8 cellular contexts compared by ENCODE assay signal in the genomic region with DNA sequence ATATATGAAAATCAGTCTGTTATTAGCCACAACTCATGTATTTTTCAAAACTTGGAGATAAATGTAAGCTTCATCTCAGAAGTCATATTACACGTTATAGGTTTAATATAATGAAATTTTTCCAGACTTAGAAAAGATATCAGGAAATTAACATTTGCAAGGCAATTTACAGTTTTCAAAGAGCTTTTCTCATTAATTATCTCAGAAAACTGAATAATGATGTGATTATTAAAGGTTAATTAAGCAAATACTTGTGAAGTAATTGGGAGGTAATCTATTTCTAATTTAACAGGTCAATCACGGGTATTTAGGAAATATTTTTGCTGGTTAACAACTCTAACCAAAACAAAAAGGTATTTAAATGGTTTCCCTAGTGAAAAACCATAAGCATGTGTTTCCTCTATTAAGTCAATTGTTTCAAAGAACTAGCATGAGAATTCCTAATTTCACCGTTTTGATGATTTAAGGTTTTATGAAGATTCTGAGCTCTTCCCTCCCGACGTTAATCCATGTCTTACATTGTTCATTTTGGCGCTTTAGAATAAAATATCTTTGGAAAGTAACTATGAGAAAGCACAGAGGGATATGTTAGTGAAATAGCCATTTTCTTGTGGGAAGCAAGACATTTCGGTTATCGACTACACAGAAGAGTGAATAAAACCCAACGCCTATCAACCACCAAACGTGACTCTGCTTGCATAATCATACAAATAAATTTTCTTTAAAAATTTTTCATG. TPM values are rescaled to one million over a fixed set of nuclear protein-coding genes. Genes with fewer than 3 reads are reported as not detected.
A peak's percentile ranks its signal among the peaks of the same experiment; 100 is the strongest.
DNase-seq lines count a peak whose midpoint lies in the region; ATAC-seq and TF ChIP-seq lines count a peak whose summit lies in the region.

No MANE protein-coding gene starts in this region.

- peak overlapping the region; percentile 80 for H3K4me3 ChIP-seq in endodermal cell (ENCODE audit: low read length)
- H3K4me3 ChIP-seq in neuronal stem cell (ENCODE audit: low read length in 2 of 2), result peak overlapping the region in 1 of 2 donors; percentile 70

- no peak overlapping the region for H2BK15ac ChIP-seq in neuronal stem cell (ENCODE audit: low read length)

- POLR2A ChIA-PET in CD4-positive, alpha-beta T cell (lab: Charles Lee), result interaction anchor here (0.6 to 0.8 kb wide), 3 partner anchors 31 to 329 kb away, joined by 3 to 4 read pairs (median 3); no protein-coding TSS in a partner anchor

- no peak overlapping the region for H3K27ac ChIP-seq in CD4-positive, alpha-beta T cell (ENCODE audit: low read depth, low read length)
- H3K27ac ChIP-seq in endodermal cell (ENCODE audit: low read depth, low read length) (no peak overlapping the region), neuronal stem cell (replicated peaks; ENCODE audit: low read length) (no peak overlapping the region)

- H3K36me3 Mint-ChIP-seq in CD4-positive, alpha-beta T cell (ENCODE audit: low read depth), result no peaks in the 10 kb centered on the region
- no peaks in the 10 kb centered on the region for H3K36me3 Mint-ChIP-seq in endodermal cell (ENCODE audit: low read depth)

- no peak for TF ChIP-seq CTCF in CD4-positive, alpha-beta T cell (IDR thresholded peaks at IDR 0.05)
- TF ChIP-seq CTCF in endodermal cell (conservative IDR thresholded peaks at IDR 0.05), result no peak

- peaks cover 16% of the 10 kb centered on the region for H3K4me1 ChIP-seq in endodermal cell (ENCODE audit: control insufficient read depth, insufficient read depth, low read length)
- peaks cover 0 to 14% of the 10 kb centered on the region in 2 donors for H3K4me1 ChIP-seq in neuronal stem cell (ENCODE audit: control insufficient read depth in 2 of 2, insufficient read depth in 1 of 2, low read depth in 1 of 2, low read length in 2 of 2)

- no peak overlapping the region for H4K8ac ChIP-seq in neuronal stem cell (ENCODE audit: low read depth, low read length)

- no peaks in the 10 kb centered on the region for H3K36me3 ChIP-seq in endodermal cell (ENCODE audit: control insufficient read depth, insufficient read depth, low read length)
- peaks cover 0 to 4% of the 10 kb centered on the region in 2 donors for H3K36me3 ChIP-seq in neuronal stem cell (replicated peaks in 1 of 2; ENCODE audit: control insufficient read depth in 2 of 2, insufficient read depth in 2 of 2, low read length in 2 of 2)

- no peaks in the 10 kb centered on the region for H3K9me3 ChIP-seq in CD4-positive, alpha-beta T cell (ENCODE audit: control insufficient read depth, low read length)
- H3K9me3 ChIP-seq in endodermal cell (ENCODE audit: control insufficient read depth, low read length), result peaks cover 4% of the 10 kb centered on the region
- no peaks in the 10 kb centered on the region for H3K9me3 ChIP-seq in neuronal stem cell (replicated peaks in 1 of 2; ENCODE audit: control insufficient read depth in 2 of 2, insufficient read depth in 1 of 2, low read depth in 1 of 2, low read length in 2 of 2)

- peak overlapping the region; percentile 91 for H3K4me3 Mint-ChIP-seq in CD4-positive, alpha-beta T cell
- peak overlapping the region; percentile 25 for H3K4me3 Mint-ChIP-seq in endodermal cell

- peak overlapping the region; percentile 68 for H3K9ac ChIP-seq in endodermal cell (ENCODE audit: extremely low read depth, low read length, poor library complexity, severe bottlenecking)
- H3K9ac ChIP-seq in neuronal stem cell (ENCODE audit: low read depth, low read length, poor library complexity), result no peak overlapping the region

- peak overlapping the region; percentile 95 for H2AFZ ChIP-seq in neuronal stem cell (ENCODE audit: low read length)

- no peak overlapping the region for H2BK5ac ChIP-seq in neuronal stem cell (ENCODE audit: low read length)

- no peak overlapping the region for H4K91ac ChIP-seq in neuronal stem cell (ENCODE audit: low read depth, low read length, poor library complexity)

- no peaks in the 10 kb centered on the region for H3K79me1 ChIP-seq in neuronal stem cell (ENCODE audit: low read depth, low read length)

- CTCF ChIA-PET in CD4-positive, alpha-beta T cell (lab: Charles Lee), result interaction anchor here (0.6 to 0.7 kb wide), 3 partner anchors 9 to 338 kb away, joined by 3 read pairs; no protein-coding TSS in a partner anchor

- H3K18ac ChIP-seq in neuronal stem cell (ENCODE audit: low read length), result no peak overlapping the region

- 55 to 57% methylated on average over 5 to 10 of the region's 10 CpGs for WGBS in endodermal cell (ENCODE audit: insufficient coverage in 1 of 2, insufficient read length in 1 of 2), 2 experiments
- WGBS in neuronal stem cell (ENCODE audit: extremely low coverage in 2 of 2, insufficient read length in 2 of 2, insufficient replicate concordance in 1 of 2), 2 donors, result no CpG with 5 or more reads among the region's 10 CpGs

- peaks cover 11% of the 10 kb centered on the region for H3K27me3 Mint-ChIP-seq in CD4-positive, alpha-beta T cell
- H3K27me3 Mint-ChIP-seq in endodermal cell (ENCODE audit: insufficient read depth), result no peaks in the 10 kb centered on the region

- H2BK120ac ChIP-seq in neuronal stem cell (ENCODE audit: low read depth, low read length), result no peak overlapping the region

- H2BK12ac ChIP-seq in neuronal stem cell (ENCODE audit: low read length), result no peak overlapping the region

- H3K14ac ChIP-seq in neuronal stem cell (ENCODE audit: low read length), result no peak overlapping the region

- H2AK5ac ChIP-seq in neuronal stem cell (ENCODE audit: low read depth, low read length), result no peak overlapping the region

- peaks cover 14% of the 10 kb centered on the region for H3K4me1 Mint-ChIP-seq in CD4-positive, alpha-beta T cell (ENCODE audit: low read depth)
- H3K4me1 Mint-ChIP-seq in endodermal cell, result peaks cover 27% of the 10 kb centered on the region

- H3K27me3 ChIP-seq in CD4-positive, alpha-beta T cell (ENCODE audit: control insufficient read depth, insufficient read depth, low read length), result peaks cover 7% of the 10 kb centered on the region
- H3K27me3 ChIP-seq in endodermal cell (ENCODE audit: control insufficient read depth, insufficient read depth, low read length, poor library complexity, severe bottlenecking) (no peaks in the 10 kb centered on the region), neuronal stem cell (ENCODE audit: control insufficient read depth in 3 of 3, insufficient read depth in 3 of 3, low read depth in 1 of 3, low read length in 3 of 3) (no peaks in the 10 kb centered on the region)

- peak overlapping the region; percentile 79 for H3K4me2 ChIP-seq in neuronal stem cell (ENCODE audit: insufficient read depth, low read length, poor library complexity, severe bottlenecking)

- no peaks in the 10 kb centered on the region for H3K9me3 Mint-ChIP-seq in CD4-positive, alpha-beta T cell
- H3K9me3 Mint-ChIP-seq in endodermal cell, result peaks cover 11% of the 10 kb centered on the region

- H3K4ac ChIP-seq in neuronal stem cell (ENCODE audit: low read length), result no peak overlapping the region

- peak overlapping the region; percentile 85 for H3K27ac Mint-ChIP-seq in CD4-positive, alpha-beta T cell
- peak overlapping the region; percentile 73 for H3K27ac Mint-ChIP-seq in endodermal cell

- no peak for ATAC-seq in CD4-positive, alpha-beta T cell (ENCODE audit: poor library complexity)

- intact Hi-C loops in CD4-positive, alpha-beta T cell (cut with DNase I, micrococcal nuclease), result loop anchor here (5.0 to 10.0 kb wide), 5 partner anchors 576 to 933 kb away; partner anchors contain the start of genes NPTN (in 2 of the 2), ARIH1 (in 1 of the 2), MYO9A (in 1 of the 2) and PARP6 (in 1 of the 2)

- H3K23ac ChIP-seq in neuronal stem cell (ENCODE audit: low read depth, low read length, poor library complexity), result no peak overlapping the region

- DNase-seq in CD4-positive, alpha-beta T cell, result no peak
- DNase-seq in OCI-M1 (lab: John Stamatoyannopoulos, UW), result peak; percentile 75
- DNase-seq in endodermal cell, result no peak
- no peak for DNase-seq in neuronal stem cell (ENCODE audit: low spot score)
- DNase-seq in amniotic stem cell (lab: John Stamatoyannopoulos, UW), result no peak
- no peak for DNase-seq in DMS153 treated with DMSO at 0.1 percent for 48 hours (lab: John Stamatoyannopoulos, UW; ENCODE audit: unreplicated experiment)
- DNase-seq in COLO829 (ENCODE audit: low spot score), result no peak
- no peak for DNase-seq in NCI-H187 treated with DMSO at 0.1 percent for 48 hours (lab: John Stamatoyannopoulos, UW)

RNA-seq across cellular contexts. Expression of gene NEO1, which starts 1.5 kb away (rescaled TPM):
- 1 to 10 TPM; 6.0 to 8.0 TPM for total RNA-seq in CD4-positive, alpha-beta T cell
- 100 to 1,000 TPM; 132 TPM for total RNA-seq in endodermal cell
- polyA plus RNA-seq in endodermal cell (2013, experiment 1 of 2), result 80.4 TPM
- polyA plus RNA-seq in endodermal cell (2013, experiment 2 of 2), result 75.6 TPM
- 52.5 TPM for polyA plus RNA-seq in neuronal stem cell (2013, experiment 1 of 2)
- 50.7 TPM for polyA plus RNA-seq in neuronal stem cell (2013, experiment 2 of 2)

Comparison
In these comparisons a context has a peak if more than half of its experiments do, and no peak if none do; other contexts are left out.
1. RNA of gene NEO1, which starts 1.5 kb away (total RNA-seq): 132 TPM in endodermal cell; 6.0 to 8.0 TPM in CD4-positive, alpha-beta T cell; every median in the first group is over 10 times any median in the second.